ENCODE assay signal across 32 cellular contexts in the genomic region with DNA sequence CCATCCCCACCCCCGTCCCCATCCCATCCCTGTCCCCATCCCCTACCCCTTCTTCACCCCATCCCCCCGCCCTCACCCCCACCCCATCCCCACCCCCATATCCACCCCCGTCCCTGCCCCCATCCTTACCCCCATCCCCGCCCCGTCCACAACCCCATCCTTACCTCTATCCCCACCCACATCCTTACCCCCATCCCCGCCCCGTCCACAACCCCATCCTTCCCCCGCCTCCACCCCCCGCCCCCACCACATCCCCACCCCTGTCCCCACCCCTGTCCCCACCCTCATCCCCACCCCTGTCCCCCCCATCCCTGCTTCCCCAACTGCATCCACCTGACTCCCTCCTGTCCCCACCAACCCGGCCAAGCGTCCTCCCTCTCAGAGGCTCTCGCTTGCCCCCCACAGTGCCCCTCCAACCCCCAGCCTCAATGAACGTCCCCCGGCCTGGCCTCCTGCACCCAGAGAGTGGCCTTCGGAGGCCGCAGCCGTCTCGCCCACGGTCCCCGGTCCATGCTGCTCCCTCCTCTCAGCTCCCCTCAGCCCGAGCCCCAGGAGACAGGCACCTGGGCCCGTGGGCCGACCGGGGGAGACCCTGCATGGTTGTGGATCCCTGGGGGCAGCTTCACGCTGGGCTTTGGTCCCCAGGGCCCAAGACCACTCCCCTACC. TPM values are rescaled to one million over a fixed set of nuclear protein-coding genes. Genes with fewer than 3 reads are reported as not detected.
"Had no signal": no experiment of that assay in that cellular context is flagged by ENCODE, and none has a peak within 500 bp of the region (broad histone marks: within the 10 kb centered on the region; RNA-seq: fewer than 3 reads in every experiment).

No MANE protein-coding gene starts in this region.

- FAIRE-seq: endometrium, keratinocyte, TTC549 had no signal

- H3K9me3 Mint-ChIP-seq: activated naive CD8-positive, alpha-beta T cell treated with anti-CD3 and anti-CD28 coated beads, Interleukin-2, amount 50 U/mL, for 24 hours; brain; dendritic cell treated with granulocyte-macrophage colony-stimulating factor and Interleukin-4, amounts not matched to agents 40 ng/mL and 50 ng/mL, for 4 days; naive thymus-derived CD4-positive, alpha-beta T cell; neural crest cell; stimulated activated naive CD8-positive, alpha-beta T cell treated with anti-CD3 and anti-CD28 coated beads, Interleukin-15, Interleukin-2, amounts not matched to agents 100 ng/mL and 50 ng/mL, for 24 hours; T-cell had no signal

- H3K4me3 ChIP-seq: heart right ventricle, sigmoid colon, smooth muscle cell, uterus had no signal

- H3K4me2 ChIP-seq: smooth muscle cell had no signal

- ATAC-seq: activated naive CD8-positive, alpha-beta T cell treated with anti-CD3 and anti-CD28 coated beads, Interleukin-2, amount 50 U/mL, for 24 hours; heart right ventricle; left colon; naive thymus-derived CD4-positive, alpha-beta T cell; T-cell had no signal

- H3K36me3 Mint-ChIP-seq: brain; naive thymus-derived CD4-positive, alpha-beta T cell; T-cell had no signal

- H3K27me3 Mint-ChIP-seq: activated naive CD8-positive, alpha-beta T cell treated with anti-CD3 and anti-CD28 coated beads, Interleukin-2, amount 50 U/mL, for 24 hours; naive thymus-derived CD4-positive, alpha-beta T cell; progenitor cell of endocrine pancreas; stimulated activated naive CD8-positive, alpha-beta T cell treated with anti-CD3 and anti-CD28 coated beads, Interleukin-15, Interleukin-2, amounts not matched to agents 100 ng/mL and 50 ng/mL, for 24 hours; T-cell had no signal

- H3K27ac ChIP-seq: heart right ventricle, sigmoid colon, uterus, WERI-Rb-1 had no signal

- DNase-seq: activated CD4-positive, CD25-positive, alpha-beta regulatory T cell treated with anti-CD3 and anti-CD28 coated beads, Interleukin-2, amount 50 U/mL, for 72 hours; activated gamma-delta T cell; activated naive CD4-positive, alpha-beta T cell treated with anti-CD3 and anti-CD28 coated beads, Interleukin-2, amount 50 U/mL, for 16 hours; activated naive CD8-positive, alpha-beta T cell treated with anti-CD3 and anti-CD28 coated beads, Interleukin-2, amount 50 U/mL, for 24 hours; anterior cingulate cortex; caudate nucleus; effector CD4-positive, alpha-beta T cell; heart right ventricle; left colon; retina; sigmoid colon; stimulated activated CD4-positive, alpha-beta T cell treated with anti-CD3 and anti-CD28 coated beads, Interleukin-15, amount 100 ng/mL, for 24 hours; stimulated activated CD8-positive, alpha-beta memory T cell treated with anti-CD3 and anti-CD28 coated beads, Interleukin-4, amount 100 ng/mL, for 48 hours; trophoblast cell; uterus; WERI-Rb-1 had no signal

- H3K9me3 ChIP-seq: heart right ventricle, sigmoid colon, uterus had no signal

- H3K4me1 ChIP-seq: sigmoid colon, uterus had no signal

- H3K4me1 Mint-ChIP-seq: neural crest cell had no signal

- H3K4me3 Mint-ChIP-seq: activated naive CD8-positive, alpha-beta T cell treated with anti-CD3 and anti-CD28 coated beads, Interleukin-2, amount 50 U/mL, for 24 hours; brain; dendritic cell treated with granulocyte-macrophage colony-stimulating factor and Interleukin-4, amounts not matched to agents 40 ng/mL and 50 ng/mL, for 4 days; naive thymus-derived CD4-positive, alpha-beta T cell; neural crest cell; stimulated activated naive CD8-positive, alpha-beta T cell treated with anti-CD3 and anti-CD28 coated beads, Interleukin-15, Interleukin-2, amounts not matched to agents 100 ng/mL and 50 ng/mL, for 24 hours; T-cell had no signal

- H3K36me3 ChIP-seq: heart right ventricle, sigmoid colon, uterus, WERI-Rb-1 had no signal

- H3K27ac Mint-ChIP-seq: brain; dendritic cell treated with granulocyte-macrophage colony-stimulating factor and Interleukin-4, amounts not matched to agents 40 ng/mL and 50 ng/mL, for 4 days; progenitor cell of endocrine pancreas; T-cell had no signal

- H3K27me3 ChIP-seq: uterus had no signal

RNA-seq across cellular contexts. Expression of gene TTLL10, which starts 32.3 kb away (rescaled TPM):
- total RNA-seq: epithelial cell of proximal tubule, fibroblast of villous mesenchyme, lower leg skin, neural crest cell, osteoblast, sigmoid colon, smooth muscle cell, temporal lobe had no signal
- polyA plus RNA-seq: keratinocyte; naive thymus-derived CD4-positive, alpha-beta T cell; smooth muscle cell had no signal
